In genomic region chr6:20658053-20658452, GRCh38 we compare ENCODE assay signal across 25 cellular contexts.
"Had no signal": no experiment of that assay in that cellular context is flagged by ENCODE, and none has a peak within 500 bp of the region (broad histone marks: within the 10 kb centered on the region; RNA-seq: fewer than 3 reads in every experiment).

No MANE protein-coding gene starts in this region.

- ATAC-seq: activated CD4-positive, CD25-positive, alpha-beta regulatory T cell treated with anti-CD3 and anti-CD28 coated beads, Interleukin-2, amount 50 U/mL, for 24 hours; effector memory CD8-positive, alpha-beta T cell; gastroesophageal sphincter; stimulated activated naive B cell treated with anti-CD40 and anti-IgM and Interleukin-4, amounts not matched to agents 10 μg/mL and 1 μg/mL and 100 μg/mL, for 72 hours had no signal

- H3K27ac ChIP-seq: gastroesophageal sphincter, hepatocyte, ovary, prostate gland, sigmoid colon, stomach, thyroid gland, WERI-Rb-1 had no signal

- H3K4me3 ChIP-seq: gastroesophageal sphincter, hepatocyte, ovary, prostate gland, sigmoid colon, stomach, thyroid gland had no signal

- H3K27me3 ChIP-seq: gastroesophageal sphincter, hepatocyte, ovary, sigmoid colon, stomach, thyroid gland had no signal

- H3K9me3 ChIP-seq: gastroesophageal sphincter, ovary, prostate gland, sigmoid colon, stomach, thyroid gland had no signal

- DNase-seq: activated CD4-positive, alpha-beta memory T cell treated with anti-CD3 and anti-CD28 coated beads for 36 hours; activated CD4-positive, alpha-beta T cell treated with anti-CD3 and anti-CD28 coated beads, Interleukin-2, amount 10 ng/mL, durations not matched to agents 24 days and 14 days; activated CD8-positive, alpha-beta memory T cell treated with anti-CD3 and anti-CD28 coated beads, Interleukin-2, amount 50 U/mL, for 4 hours; activated gamma-delta T cell; activated naive CD4-positive, alpha-beta T cell treated with anti-CD3 and anti-CD28 coated beads, Interleukin-2, amount 10 ng/mL, durations not matched to agents 7 days and 5 days; activated naive CD8-positive, alpha-beta T cell treated with anti-CD3 and anti-CD28 coated beads, Interleukin-2, amount 10 ng/mL, durations not matched to agents 7 days and 5 days; activated T-cell treated with anti-CD3 and anti-CD28 coated beads, Interleukin-2, amount 50 U/mL, for 1 hour; amniotic stem cell; caudate nucleus; cortex of kidney; effector memory CD8-positive, alpha-beta T cell; islet precursor cell; naive B cell; ovary; retina; sigmoid colon; small intestine; stimulated activated naive B cell treated with anti-CD40 and anti-IgM and Interleukin-4, amounts not matched to agents 10 μg/mL and 1 μg/mL and 100 μg/mL, for 72 hours; stomach; thyroid gland; WERI-Rb-1 had no signal

- H3K4me1 ChIP-seq: prostate gland had no signal

- H3K36me3 ChIP-seq: ovary, prostate gland, sigmoid colon, thyroid gland had no signal
